1 cellular context compared by ENCODE assay signal in genomic region chr2:170928824-170929685, GRCh38.
A peak's percentile ranks its signal among the peaks of the same experiment; 100 is the strongest.
TF ChIP-seq lines count a peak whose summit lies in the region.

Gene GORASP2, plus strand, starts transcription at chr2:170929253. Its CDS starts 88 bp downstream, at chr2:170929341.

TF ChIP-seq in HepG2, 621 proteins besides CTCF, POLR2A, EP300 and RAD21 (continued from another document and continues in another):
- TF ChIP-seq ZBTB39 (CRISPR knock-in tag; IDR thresholded peaks at IDR 0.05) (peak; percentile 83; the same call in 1 of the 2 replicates), ADNP (CRISPR knock-in tag; IDR thresholded peaks at IDR 0.05) (no peak; the same call in 1 of the 2 replicates), SIN3B (IDR thresholded peaks at IDR 0.05; ENCODE audit: low read length) (no peak), RNF219 (CRISPR knock-in tag; IDR thresholded peaks at IDR 0.05) (no peak; the same call in 1 of the 2 replicates), E2F2 (CRISPR knock-in tag; IDR thresholded peaks at IDR 0.05; ENCODE audit: borderline replicate concordance) (no peak; the same call in 1 of the 2 replicates), GMEB1 (CRISPR knock-in tag; IDR thresholded peaks at IDR 0.05; ENCODE audit: borderline replicate concordance) (peak; percentile 90), ZNF572 (CRISPR knock-in tag; IDR thresholded peaks at IDR 0.05) (no peak), GATAD1 (CRISPR knock-in tag; IDR thresholded peaks at IDR 0.05) (peak; percentile 94), ZNF615 (CRISPR knock-in tag; IDR thresholded peaks at IDR 0.05; ENCODE audit: borderline replicate concordance) (peak; percentile 91), ZNF367 (CRISPR knock-in tag; IDR thresholded peaks at IDR 0.05; ENCODE audit: borderline replicate concordance) (no peak; the same call in 1 of the 2 replicates), ZNF746 (CRISPR knock-in tag; IDR thresholded peaks at IDR 0.05) (peak; percentile 98), NR3C1 (CRISPR knock-in tag; IDR thresholded peaks at IDR 0.05) (no peak), ATF7 (IDR thresholded peaks at IDR 0.05) (no peak), ATF7 (CRISPR knock-in tag; IDR thresholded peaks at IDR 0.05) (peak; percentile 14; the same call in 1 of the 2 replicates), NFATC3 (CRISPR knock-in tag; IDR thresholded peaks at IDR 0.05) (no peak), HHEX (CRISPR knock-in tag; IDR thresholded peaks at IDR 0.05) (peak; percentile 65), ZNF879 (CRISPR knock-in tag; IDR thresholded peaks at IDR 0.05) (peak; percentile 30; the same call in 1 of the 2 replicates), ZNF432 (CRISPR knock-in tag; IDR thresholded peaks at IDR 0.05; ENCODE audit: borderline replicate concordance) (0 out of 2 replicates have a peak, but pooled peaks have one; percentile 81), ZNF768 (CRISPR knock-in tag; IDR thresholded peaks at IDR 0.05) (peak; percentile 93), RBM22 (optimal IDR thresholded peaks at IDR 0.05; ENCODE audit: low read length) (no peak), ZNF124 (CRISPR knock-in tag; IDR thresholded peaks at IDR 0.05) (peak; percentile 97), ZFP36L1 (CRISPR knock-in tag; IDR thresholded peaks at IDR 0.05) (peak; percentile 99), MYPOP (CRISPR knock-in tag; IDR thresholded peaks at IDR 0.05) (peak; percentile 91), ASH2L (IDR thresholded peaks at IDR 0.05; ENCODE audit: insufficient read length, low read depth, low read length) (peak; percentile 96), ZNF547 (CRISPR knock-in tag; IDR thresholded peaks at IDR 0.05) (peak; percentile 98), TRIM24 (CRISPR knock-in tag; IDR thresholded peaks at IDR 0.05) (no peak), ZNF3 (CRISPR knock-in tag; IDR thresholded peaks at IDR 0.05) (0 out of 2 replicates have a peak, but pooled peaks have one; percentile 37), HNRNPL (IDR thresholded peaks at IDR 0.05; ENCODE audit: low read depth, low read length) (0 out of 2 replicates have a peak, but pooled peaks have one; percentile 11), MAX (IDR thresholded peaks at IDR 0.05) (peak; percentile 94), HMG20B (CRISPR knock-in tag; conservative IDR thresholded peaks at IDR 0.05) (peak; percentile 20; the same call in 1 of the 2 replicates), ZNF256 (CRISPR knock-in tag; conservative IDR thresholded peaks at IDR 0.05) (no peak), PRDM10 (CRISPR knock-in tag; IDR thresholded peaks at IDR 0.05; ENCODE audit: low read depth) (peak; percentile 49), ZFP1 (CRISPR knock-in tag; IDR thresholded peaks at IDR 0.05) (peak; percentile 71; the same call in 1 of the 2 replicates), ATF3 (CRISPR knock-in tag; IDR thresholded peaks at IDR 0.05) (peak; percentile 71), ZNF782 (CRISPR knock-in tag; IDR thresholded peaks at IDR 0.05; ENCODE audit: borderline replicate concordance) (0 out of 2 replicates have a peak, but pooled peaks have one; percentile 55), HBP1 (CRISPR knock-in tag; IDR thresholded peaks at IDR 0.05; ENCODE audit: low read depth) (peak; percentile 79; the same call in 1 of the 2 replicates), AFF4 (CRISPR knock-in tag; IDR thresholded peaks at IDR 0.05) (peak; percentile 76), ATF7-NPFF (CRISPR knock-in tag; IDR thresholded peaks at IDR 0.05; ENCODE audit: low read depth) (peak; percentile 93), ZNF777 (CRISPR knock-in tag; IDR thresholded peaks at IDR 0.05) (peak; percentile 95), ZNF720 (CRISPR knock-in tag; IDR thresholded peaks at IDR 0.05) (peak; percentile 20; the same call in 1 of the 2 replicates), ZNF30 (CRISPR knock-in tag; IDR thresholded peaks at IDR 0.05) (0 out of 2 replicates have a peak, but pooled peaks have one; percentile 12), PHB2 (IDR thresholded peaks at IDR 0.05; ENCODE audit: partially characterized antibody) (no peak), ZNF883 (CRISPR knock-in tag; IDR thresholded peaks at IDR 0.05; ENCODE audit: not compliant biosample characterization) (peak; percentile 95), TBX2 (CRISPR knock-in tag; IDR thresholded peaks at IDR 0.05; ENCODE audit: borderline replicate concordance) (peak; percentile 97), HOXD1 (CRISPR knock-in tag; IDR thresholded peaks at IDR 0.05) (peak; percentile 88; the same call in 1 of the 2 replicates), ZNF329 (CRISPR knock-in tag; IDR thresholded peaks at IDR 0.05; ENCODE audit: low read depth) (peak; percentile 71)
